Comparison of ENCODE assay signal across 3 cellular contexts in the genomic region with DNA sequence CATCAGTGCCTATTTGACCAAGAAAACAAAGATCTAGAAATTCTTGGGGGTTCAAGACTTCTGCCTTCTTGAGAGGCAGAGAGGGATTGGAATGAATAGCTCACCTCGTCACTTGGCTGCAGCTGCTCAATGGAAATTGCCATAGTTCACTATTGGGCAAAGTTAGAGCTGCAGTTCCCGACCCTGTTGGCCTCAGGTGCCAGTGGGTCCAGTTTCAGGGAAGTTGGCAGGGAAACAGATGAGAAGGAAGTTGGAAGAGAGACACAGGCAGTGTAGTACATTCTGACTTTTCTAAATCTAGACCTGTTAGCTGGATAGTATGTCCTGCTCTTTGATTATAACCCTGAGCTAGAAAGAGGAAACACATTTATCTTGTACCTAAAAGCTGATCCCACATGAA.
TF ChIP-seq lines count a peak whose summit lies in the region.

No MANE protein-coding gene starts in this region.

TF ChIP-seq in liver, 16 proteins besides CTCF, POLR2A, EP300 and RAD21:
- TF ChIP-seq HNF4A (conservative IDR thresholded peaks at IDR 0.05) (peak; percentile 96 to 97), YY1 (IDR thresholded peaks at IDR 0.05) (peak; percentile 57), GABPA (IDR thresholded peaks at IDR 0.05 in 1 of 2, conservative IDR thresholded peaks at IDR 0.05 in 1 of 2) (peak in 1 of 2 donors; percentile 34), FOXA1 (IDR thresholded peaks at IDR 0.05) (no peak), NR2F2 (IDR thresholded peaks at IDR 0.05) (peak; percentile 66), EGR1 (IDR thresholded peaks at IDR 0.05; ENCODE audit: low read depth in 2 of 2) (peak; percentile 56 to 94), RXRA (IDR thresholded peaks at IDR 0.05) (peak; percentile 91 to 92), FOXA2 (IDR thresholded peaks at IDR 0.05) (no peak), TAF1 (conservative IDR thresholded peaks at IDR 0.05) (no peak), SP1 (IDR thresholded peaks at IDR 0.05) (peak; percentile 82), JUND (IDR thresholded peaks at IDR 0.05) (peak; percentile 43 to 69), HNF4G (IDR thresholded peaks at IDR 0.05) (peak; percentile 79)
- TF ChIP-seq, protein P1, sequence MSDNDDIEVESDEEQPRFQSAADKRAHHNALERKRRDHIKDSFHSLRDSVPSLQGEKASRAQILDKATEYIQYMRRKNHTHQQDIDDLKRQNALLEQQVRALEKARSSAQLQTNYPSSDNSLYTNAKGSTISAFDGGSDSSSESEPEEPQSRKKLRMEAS (IDR thresholded peaks at IDR 0.05) = peak; percentile 100
- TF ChIP-seq, protein P2, sequence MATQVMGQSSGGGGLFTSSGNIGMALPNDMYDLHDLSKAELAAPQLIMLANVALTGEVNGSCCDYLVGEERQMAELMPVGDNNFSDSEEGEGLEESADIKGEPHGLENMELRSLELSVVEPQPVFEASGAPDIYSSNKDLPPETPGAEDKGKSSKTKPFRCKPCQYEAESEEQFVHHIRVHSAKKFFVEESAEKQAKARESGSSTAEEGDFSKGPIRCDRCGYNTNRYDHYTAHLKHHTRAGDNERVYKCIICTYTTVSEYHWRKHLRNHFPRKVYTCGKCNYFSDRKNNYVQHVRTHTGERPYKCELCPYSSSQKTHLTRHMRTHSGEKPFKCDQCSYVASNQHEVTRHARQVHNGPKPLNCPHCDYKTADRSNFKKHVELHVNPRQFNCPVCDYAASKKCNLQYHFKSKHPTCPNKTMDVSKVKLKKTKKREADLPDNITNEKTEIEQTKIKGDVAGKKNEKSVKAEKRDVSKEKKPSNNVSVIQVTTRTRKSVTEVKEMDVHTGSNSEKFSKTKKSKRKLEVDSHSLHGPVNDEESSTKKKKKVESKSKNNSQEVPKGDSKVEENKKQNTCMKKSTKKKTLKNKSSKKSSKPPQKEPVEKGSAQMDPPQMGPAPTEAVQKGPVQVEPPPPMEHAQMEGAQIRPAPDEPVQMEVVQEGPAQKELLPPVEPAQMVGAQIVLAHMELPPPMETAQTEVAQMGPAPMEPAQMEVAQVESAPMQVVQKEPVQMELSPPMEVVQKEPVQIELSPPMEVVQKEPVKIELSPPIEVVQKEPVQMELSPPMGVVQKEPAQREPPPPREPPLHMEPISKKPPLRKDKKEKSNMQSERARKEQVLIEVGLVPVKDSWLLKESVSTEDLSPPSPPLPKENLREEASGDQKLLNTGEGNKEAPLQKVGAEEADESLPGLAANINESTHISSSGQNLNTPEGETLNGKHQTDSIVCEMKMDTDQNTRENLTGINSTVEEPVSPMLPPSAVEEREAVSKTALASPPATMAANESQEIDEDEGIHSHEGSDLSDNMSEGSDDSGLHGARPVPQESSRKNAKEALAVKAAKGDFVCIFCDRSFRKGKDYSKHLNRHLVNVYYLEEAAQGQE (IDR thresholded peaks at IDR 0.05) = no peak
- TF ChIP-seq, protein P3, sequence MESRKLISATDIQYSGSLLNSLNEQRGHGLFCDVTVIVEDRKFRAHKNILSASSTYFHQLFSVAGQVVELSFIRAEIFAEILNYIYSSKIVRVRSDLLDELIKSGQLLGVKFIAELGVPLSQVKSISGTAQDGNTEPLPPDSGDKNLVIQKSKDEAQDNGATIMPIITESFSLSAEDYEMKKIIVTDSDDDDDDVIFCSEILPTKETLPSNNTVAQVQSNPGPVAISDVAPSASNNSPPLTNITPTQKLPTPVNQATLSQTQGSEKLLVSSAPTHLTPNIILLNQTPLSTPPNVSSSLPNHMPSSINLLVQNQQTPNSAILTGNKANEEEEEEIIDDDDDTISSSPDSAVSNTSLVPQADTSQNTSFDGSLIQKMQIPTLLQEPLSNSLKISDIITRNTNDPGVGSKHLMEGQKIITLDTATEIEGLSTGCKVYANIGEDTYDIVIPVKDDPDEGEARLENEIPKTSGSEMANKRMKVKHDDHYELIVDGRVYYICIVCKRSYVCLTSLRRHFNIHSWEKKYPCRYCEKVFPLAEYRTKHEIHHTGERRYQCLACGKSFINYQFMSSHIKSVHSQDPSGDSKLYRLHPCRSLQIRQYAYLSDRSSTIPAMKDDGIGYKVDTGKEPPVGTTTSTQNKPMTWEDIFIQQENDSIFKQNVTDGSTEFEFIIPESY (IDR thresholded peaks at IDR 0.05) = peak; percentile 43
- TF ChIP-seq, protein P4, sequence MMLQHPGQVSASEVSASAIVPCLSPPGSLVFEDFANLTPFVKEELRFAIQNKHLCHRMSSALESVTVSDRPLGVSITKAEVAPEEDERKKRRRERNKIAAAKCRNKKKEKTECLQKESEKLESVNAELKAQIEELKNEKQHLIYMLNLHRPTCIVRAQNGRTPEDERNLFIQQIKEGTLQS (IDR thresholded peaks at IDR 0.05) = peak; percentile 32

TF ChIP-seq in HepG2, 621 proteins besides CTCF, POLR2A, EP300 and RAD21 (continues in another document):
- TF ChIP-seq ZNF629 (CRISPR knock-in tag; conservative IDR thresholded peaks at IDR 0.05) (no peak), ZNF138 (CRISPR knock-in tag; IDR thresholded peaks at IDR 0.05; ENCODE audit: low read depth) (no peak), JARID2 (CRISPR knock-in tag; IDR thresholded peaks at IDR 0.05; ENCODE audit: insufficient replicate concordance) (no peak), BCL6 (CRISPR knock-in tag; IDR thresholded peaks at IDR 0.05) (no peak), SRSF1 (optimal IDR thresholded peaks at IDR 0.05; ENCODE audit: low read depth, low read length) (no peak), ZNF577 (CRISPR knock-in tag; IDR thresholded peaks at IDR 0.05; ENCODE audit: borderline replicate concordance, low read depth) (no peak), ZNF790 (CRISPR knock-in tag; IDR thresholded peaks at IDR 0.05; ENCODE audit: borderline replicate concordance) (no peak), PAWR (CRISPR knock-in tag; IDR thresholded peaks at IDR 0.05; ENCODE audit: borderline replicate concordance) (no peak), ZNF256 (CRISPR knock-in tag; conservative IDR thresholded peaks at IDR 0.05) (no peak), NCOR1 (IDR thresholded peaks at IDR 0.05; ENCODE audit: borderline replicate concordance, low read length) (no peak)
- TF ChIP-seq, protein P5, sequence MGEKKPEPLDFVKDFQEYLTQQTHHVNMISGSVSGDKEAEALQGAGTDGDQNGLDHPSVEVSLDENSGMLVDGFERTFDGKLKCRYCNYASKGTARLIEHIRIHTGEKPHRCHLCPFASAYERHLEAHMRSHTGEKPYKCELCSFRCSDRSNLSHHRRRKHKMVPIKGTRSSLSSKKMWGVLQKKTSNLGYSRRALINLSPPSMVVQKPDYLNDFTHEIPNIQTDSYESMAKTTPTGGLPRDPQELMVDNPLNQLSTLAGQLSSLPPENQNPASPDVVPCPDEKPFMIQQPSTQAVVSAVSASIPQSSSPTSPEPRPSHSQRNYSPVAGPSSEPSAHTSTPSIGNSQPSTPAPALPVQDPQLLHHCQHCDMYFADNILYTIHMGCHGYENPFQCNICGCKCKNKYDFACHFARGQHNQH (CRISPR knock-in tag; IDR thresholded peaks at IDR 0.05) = no peak
- TF ChIP-seq, protein P6, sequence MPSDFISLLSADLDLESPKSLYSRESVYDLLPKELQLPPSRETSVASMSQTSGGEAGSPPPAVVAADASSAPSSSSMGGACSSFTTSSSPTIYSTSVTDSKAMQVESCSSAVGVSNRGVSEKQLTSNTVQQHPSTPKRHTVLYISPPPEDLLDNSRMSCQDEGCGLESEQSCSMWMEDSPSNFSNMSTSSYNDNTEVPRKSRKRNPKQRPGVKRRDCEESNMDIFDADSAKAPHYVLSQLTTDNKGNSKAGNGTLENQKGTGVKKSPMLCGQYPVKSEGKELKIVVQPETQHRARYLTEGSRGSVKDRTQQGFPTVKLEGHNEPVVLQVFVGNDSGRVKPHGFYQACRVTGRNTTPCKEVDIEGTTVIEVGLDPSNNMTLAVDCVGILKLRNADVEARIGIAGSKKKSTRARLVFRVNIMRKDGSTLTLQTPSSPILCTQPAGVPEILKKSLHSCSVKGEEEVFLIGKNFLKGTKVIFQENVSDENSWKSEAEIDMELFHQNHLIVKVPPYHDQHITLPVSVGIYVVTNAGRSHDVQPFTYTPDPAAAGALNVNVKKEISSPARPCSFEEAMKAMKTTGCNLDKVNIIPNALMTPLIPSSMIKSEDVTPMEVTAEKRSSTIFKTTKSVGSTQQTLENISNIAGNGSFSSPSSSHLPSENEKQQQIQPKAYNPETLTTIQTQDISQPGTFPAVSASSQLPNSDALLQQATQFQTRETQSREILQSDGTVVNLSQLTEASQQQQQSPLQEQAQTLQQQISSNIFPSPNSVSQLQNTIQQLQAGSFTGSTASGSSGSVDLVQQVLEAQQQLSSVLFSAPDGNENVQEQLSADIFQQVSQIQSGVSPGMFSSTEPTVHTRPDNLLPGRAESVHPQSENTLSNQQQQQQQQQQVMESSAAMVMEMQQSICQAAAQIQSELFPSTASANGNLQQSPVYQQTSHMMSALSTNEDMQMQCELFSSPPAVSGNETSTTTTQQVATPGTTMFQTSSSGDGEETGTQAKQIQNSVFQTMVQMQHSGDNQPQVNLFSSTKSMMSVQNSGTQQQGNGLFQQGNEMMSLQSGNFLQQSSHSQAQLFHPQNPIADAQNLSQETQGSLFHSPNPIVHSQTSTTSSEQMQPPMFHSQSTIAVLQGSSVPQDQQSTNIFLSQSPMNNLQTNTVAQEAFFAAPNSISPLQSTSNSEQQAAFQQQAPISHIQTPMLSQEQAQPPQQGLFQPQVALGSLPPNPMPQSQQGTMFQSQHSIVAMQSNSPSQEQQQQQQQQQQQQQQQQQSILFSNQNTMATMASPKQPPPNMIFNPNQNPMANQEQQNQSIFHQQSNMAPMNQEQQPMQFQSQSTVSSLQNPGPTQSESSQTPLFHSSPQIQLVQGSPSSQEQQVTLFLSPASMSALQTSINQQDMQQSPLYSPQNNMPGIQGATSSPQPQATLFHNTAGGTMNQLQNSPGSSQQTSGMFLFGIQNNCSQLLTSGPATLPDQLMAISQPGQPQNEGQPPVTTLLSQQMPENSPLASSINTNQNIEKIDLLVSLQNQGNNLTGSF (CRISPR knock-in tag; IDR thresholded peaks at IDR 0.05) = no peak
- TF ChIP-seq, protein P7, sequence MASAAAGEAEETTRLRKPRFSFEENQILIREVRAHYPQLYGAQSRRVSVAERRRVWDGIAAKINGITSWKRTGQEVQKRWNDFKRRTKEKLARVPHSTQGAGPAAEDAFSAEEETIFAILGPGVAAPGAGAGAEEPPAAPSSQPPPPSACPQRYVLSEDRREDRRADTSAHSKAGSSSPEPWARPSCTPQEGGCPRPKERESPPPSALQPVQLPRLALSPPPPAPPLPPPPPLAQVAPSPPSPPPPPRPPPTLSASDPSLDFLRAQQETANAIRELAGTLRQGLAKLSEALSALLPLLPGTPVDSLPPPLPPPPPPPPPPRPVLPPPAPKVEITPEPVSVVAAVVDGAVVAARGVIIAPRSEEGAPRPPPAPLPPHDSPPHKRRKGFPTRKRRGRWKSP (CRISPR knock-in tag; IDR thresholded peaks at IDR 0.05) = no peak

TF ChIP-seq in H1, 55 proteins besides CTCF, POLR2A, EP300 and RAD21:
- no peak for TF ChIP-seq SUZ12 (IDR thresholded peaks at IDR 0.05; ENCODE audit: low read length)
- TF ChIP-seq POU5F1 (IDR thresholded peaks at IDR 0.05; ENCODE audit: low read depth, low read length) = no peak
- no peak for TF ChIP-seq KDM1A (IDR thresholded peaks at IDR 0.05; ENCODE audit: borderline replicate concordance, low read length)
- TF ChIP-seq, protein P8, sequence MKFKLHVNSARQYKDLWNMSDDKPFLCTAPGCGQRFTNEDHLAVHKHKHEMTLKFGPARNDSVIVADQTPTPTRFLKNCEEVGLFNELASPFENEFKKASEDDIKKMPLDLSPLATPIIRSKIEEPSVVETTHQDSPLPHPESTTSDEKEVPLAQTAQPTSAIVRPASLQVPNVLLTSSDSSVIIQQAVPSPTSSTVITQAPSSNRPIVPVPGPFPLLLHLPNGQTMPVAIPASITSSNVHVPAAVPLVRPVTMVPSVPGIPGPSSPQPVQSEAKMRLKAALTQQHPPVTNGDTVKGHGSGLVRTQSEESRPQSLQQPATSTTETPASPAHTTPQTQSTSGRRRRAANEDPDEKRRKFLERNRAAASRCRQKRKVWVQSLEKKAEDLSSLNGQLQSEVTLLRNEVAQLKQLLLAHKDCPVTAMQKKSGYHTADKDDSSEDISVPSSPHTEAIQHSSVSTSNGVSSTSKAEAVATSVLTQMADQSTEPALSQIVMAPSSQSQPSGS (IDR thresholded peaks at IDR 0.05; ENCODE audit: low read length) = no peak
- TF ChIP-seq PHF8 (conservative IDR thresholded peaks at IDR 0.05; ENCODE audit: low read depth, low read length) = no peak
- no peak for TF ChIP-seq RXRA (IDR thresholded peaks at IDR 0.05; ENCODE audit: insufficient read depth, low read depth, low read length)
- no peak for TF ChIP-seq YY1 (IDR thresholded peaks at IDR 0.05; ENCODE audit: low read depth, low read length)
- TF ChIP-seq HDAC6 (IDR thresholded peaks at IDR 0.05; ENCODE audit: low read depth, low read length) = no peak
- TF ChIP-seq ZNF274 (IDR thresholded peaks at IDR 0.05; ENCODE audit: borderline replicate concordance, extremely low read depth, low read length) = no peak
- TF ChIP-seq BACH1 (IDR thresholded peaks at IDR 0.05; ENCODE audit: low read length) = no peak
- TF ChIP-seq CBX5 (IDR thresholded peaks at IDR 0.05; ENCODE audit: low read depth, low read length) = no peak
- no peak for TF ChIP-seq HDAC2 (IDR thresholded peaks at IDR 0.05; ENCODE audit: borderline replicate concordance in 1 of 2, low read depth in 2 of 2, low read length in 2 of 2)
- no peak for TF ChIP-seq MAFK (IDR thresholded peaks at IDR 0.05; ENCODE audit: low read depth, low read length)
- no peak for TF ChIP-seq KDM4A (IDR thresholded peaks at IDR 0.05; ENCODE audit: low read depth, low read length, severe bottlenecking)
- TF ChIP-seq CTBP2 (IDR thresholded peaks at IDR 0.05; ENCODE audit: borderline replicate concordance, insufficient read depth, insufficient read length, low read length) = no peak
- no peak for TF ChIP-seq CBX8 (IDR thresholded peaks at IDR 0.05; ENCODE audit: borderline replicate concordance, low read depth, low read length)
- no peak for TF ChIP-seq RBBP5 (IDR thresholded peaks at IDR 0.05; ENCODE audit: borderline replicate concordance, low read depth, low read length)
- no peak for TF ChIP-seq SIRT6 (IDR thresholded peaks at IDR 0.05; ENCODE audit: low read length)
- no peak for TF ChIP-seq EZH2 (IDR thresholded peaks at IDR 0.05; ENCODE audit: low read depth, low read length, severe bottlenecking)
- TF ChIP-seq JUND (IDR thresholded peaks at IDR 0.05; ENCODE audit: low read length) = no peak
